37 cellular contexts compared by ENCODE assay signal in the genomic region with DNA sequence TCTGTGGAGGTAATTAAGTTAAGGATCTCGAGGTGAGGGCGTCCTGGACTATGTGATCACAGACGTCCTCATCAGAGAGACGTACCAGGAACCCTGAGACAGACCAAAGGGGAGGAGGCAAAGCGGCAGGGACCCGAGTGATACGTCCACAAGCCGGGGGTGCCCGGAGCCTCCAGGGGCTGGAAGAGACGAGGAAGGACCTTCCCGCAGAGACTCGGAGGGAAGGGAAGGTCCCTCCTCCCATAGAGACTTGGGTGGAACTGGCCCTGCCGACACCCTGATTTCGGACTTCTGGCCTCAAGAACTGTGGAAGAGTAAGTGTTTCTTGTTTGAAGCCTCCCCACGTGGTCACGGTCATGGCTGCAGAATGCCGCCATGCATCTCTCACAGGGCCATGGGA.
"Had no signal": no experiment of that assay in that cellular context is flagged by ENCODE, and none has a peak within 500 bp of the region (broad histone marks: within the 10 kb centered on the region; RNA-seq: fewer than 3 reads in every experiment).

No MANE protein-coding gene starts in this region.

- H3K27me3 Mint-ChIP-seq: activated B cell treated with CpG ODN at 0.5 μM for 24 hours; activated CD4-positive, alpha-beta memory T cell treated with anti-CD3 and anti-CD28 coated beads for 36 hours; activated CD4-positive, alpha-beta T cell treated with anti-CD3 and anti-CD28 coated beads, Interleukin-2, amount 10 ng/mL, durations not matched to agents 24 days and 14 days; activated CD8-positive, alpha-beta T cell treated with anti-CD3 and anti-CD28 coated beads for 36 hours; activated naive CD4-positive, alpha-beta T cell treated with anti-CD3 and anti-CD28 coated beads, Interleukin-2, amount 10 ng/mL, durations not matched to agents 7 days and 5 days; activated naive CD4-positive, alpha-beta T cell treated with anti-CD3 and anti-CD28 coated beads, Interleukin-2, amount 50 U/mL, for 24 hours; activated naive CD8-positive, alpha-beta T cell; activated naive CD8-positive, alpha-beta T cell treated with anti-CD3 and anti-CD28 coated beads, Interleukin-2, amount 10 ng/mL, durations not matched to agents 7 days and 5 days; activated naive CD8-positive, alpha-beta T cell treated with anti-CD3 and anti-CD28 coated beads, Interleukin-2, amount 50 U/mL, for 24 hours; activated T-helper 17 cell treated with anti-CD3 and anti-CD28 coated beads, Interleukin-2, amount 50 U/mL, for 72 hours; central memory CD8-positive, alpha-beta T cell had no signal

- H3K9me3 Mint-ChIP-seq: activated naive CD4-positive, alpha-beta T cell treated with anti-CD3 and anti-CD28 coated beads, Interleukin-2, amount 50 U/mL, for 24 hours had no signal

- H3K4me1 Mint-ChIP-seq: activated B cell treated with CpG ODN at 0.5 μM for 24 hours; activated CD4-positive, alpha-beta T cell treated with anti-CD3 and anti-CD28 coated beads, Interleukin-2, amount 10 ng/mL, durations not matched to agents 24 days and 14 days; activated naive CD4-positive, alpha-beta T cell treated with anti-CD3 and anti-CD28 coated beads, Interleukin-2, amount 10 ng/mL, durations not matched to agents 7 days and 5 days; activated naive CD4-positive, alpha-beta T cell treated with anti-CD3 and anti-CD28 coated beads, Interleukin-2, amount 50 U/mL, for 24 hours; activated naive CD8-positive, alpha-beta T cell treated with anti-CD3 and anti-CD28 coated beads, Interleukin-2, amount 10 ng/mL, durations not matched to agents 7 days and 5 days; activated T-helper 17 cell treated with anti-CD3 and anti-CD28 coated beads, Interleukin-2, amount 50 U/mL, for 72 hours; brain had no signal

- H3K4me1 ChIP-seq: ascending aorta had no signal

- H3K27ac ChIP-seq: ascending aorta, cardiac muscle cell, VCaP had no signal

- H3K27ac Mint-ChIP-seq: activated B cell treated with CpG ODN at 0.5 μM for 24 hours; activated CD4-positive, alpha-beta memory T cell treated with anti-CD3 and anti-CD28 coated beads for 36 hours; activated CD4-positive, alpha-beta T cell treated with anti-CD3 and anti-CD28 coated beads, Interleukin-2, amount 10 ng/mL, durations not matched to agents 24 days and 14 days; activated CD8-positive, alpha-beta T cell treated with anti-CD3 and anti-CD28 coated beads for 36 hours; activated naive CD4-positive, alpha-beta T cell treated with anti-CD3 and anti-CD28 coated beads, Interleukin-2, amount 10 ng/mL, durations not matched to agents 7 days and 5 days; activated naive CD4-positive, alpha-beta T cell treated with anti-CD3 and anti-CD28 coated beads, Interleukin-2, amount 50 U/mL, for 24 hours; activated naive CD8-positive, alpha-beta T cell; activated naive CD8-positive, alpha-beta T cell treated with anti-CD3 and anti-CD28 coated beads, Interleukin-2, amount 10 ng/mL, durations not matched to agents 7 days and 5 days; activated naive CD8-positive, alpha-beta T cell treated with anti-CD3 and anti-CD28 coated beads, Interleukin-2, amount 50 U/mL, for 24 hours; activated T-cell treated with anti-CD3 and anti-CD28 coated beads, Interleukin-2, amount 50 U/mL, for 72 hours; activated T-helper 1 cell treated with anti-CD3 and anti-CD28 coated beads, Interleukin-12 subunit alpha, Interleukin-12 subunit beta, Interleukin-2, Interleukin-4 antibody, amounts not matched to agents 30 ng/mL and 10 ng/mL and 1 ng/mL, durations not matched to agents 14 hours and 24 hours and 36 hours; activated T-helper 17 cell treated with anti-CD3 and anti-CD28 coated beads, Interleukin-2, amount 50 U/mL, for 72 hours; brain; T-helper 1 cell treated with Interleukin-12 subunit alpha and Interleukin-12 subunit beta and Interleukin-4 antibody, amounts not matched to agents 30 μg/mL and 1 μg/mL, for 36 hours; T-helper 2 cell treated with Interferon-gamma antibody and Interleukin-4, amounts not matched to agents 5 μg/mL and 100 μg/mL, for 36 hours had no signal

- H3K4me3 Mint-ChIP-seq: activated B cell treated with CpG ODN at 0.5 μM for 24 hours; activated CD4-positive, alpha-beta memory T cell treated with anti-CD3 and anti-CD28 coated beads for 36 hours; activated CD4-positive, alpha-beta T cell treated with anti-CD3 and anti-CD28 coated beads, Interleukin-2, amount 10 ng/mL, durations not matched to agents 24 days and 14 days; activated CD8-positive, alpha-beta T cell treated with anti-CD3 and anti-CD28 coated beads for 36 hours; activated naive CD4-positive, alpha-beta T cell treated with anti-CD3 and anti-CD28 coated beads, Interleukin-2, amount 10 ng/mL, durations not matched to agents 7 days and 5 days; activated naive CD4-positive, alpha-beta T cell treated with anti-CD3 and anti-CD28 coated beads, Interleukin-2, amount 50 U/mL, for 24 hours; activated naive CD8-positive, alpha-beta T cell; activated naive CD8-positive, alpha-beta T cell treated with anti-CD3 and anti-CD28 coated beads, Interleukin-2, amount 10 ng/mL, durations not matched to agents 7 days and 5 days; activated naive CD8-positive, alpha-beta T cell treated with anti-CD3 and anti-CD28 coated beads, Interleukin-2, amount 50 U/mL, for 24 hours; activated T-cell treated with anti-CD3 and anti-CD28 coated beads, Interleukin-2, amount 50 U/mL, for 4 hours; activated T-cell treated with anti-CD3 and anti-CD28 coated beads, Interleukin-2, amount 50 U/mL, for 72 hours; activated T-helper 1 cell treated with anti-CD3 and anti-CD28 coated beads, Interleukin-12 subunit alpha, Interleukin-12 subunit beta, Interleukin-2, Interleukin-4 antibody, amounts not matched to agents 30 ng/mL and 10 ng/mL and 1 ng/mL, durations not matched to agents 14 hours and 24 hours and 36 hours; activated T-helper 17 cell treated with anti-CD3 and anti-CD28 coated beads, Interleukin-2, amount 50 U/mL, for 72 hours; brain; central memory CD8-positive, alpha-beta T cell; T-helper 1 cell treated with Interleukin-12 subunit alpha and Interleukin-12 subunit beta and Interleukin-4 antibody, amounts not matched to agents 30 μg/mL and 1 μg/mL, for 36 hours; T-helper 2 cell treated with Interferon-gamma antibody and Interleukin-4, amounts not matched to agents 5 μg/mL and 100 μg/mL, for 36 hours had no signal

- ATAC-seq: activated CD8-positive, alpha-beta T cell treated with anti-CD3 and anti-CD28 coated beads for 36 hours; activated naive CD8-positive, alpha-beta T cell treated with anti-CD3 and anti-CD28 coated beads, Interleukin-2, amount 50 U/mL, for 24 hours; activated T-cell treated with anti-CD3 and anti-CD28 coated beads, Interleukin-2, amount 50 U/mL, for 4 hours; activated T-cell treated with anti-CD3 and anti-CD28 coated beads, Interleukin-2, amount 50 U/mL, for 72 hours; activated T-helper 17 cell treated with anti-CD3 and anti-CD28 coated beads, Interleukin-2, amount 50 U/mL, for 72 hours had no signal

- H3K27me3 ChIP-seq: ascending aorta, cardiac muscle cell had no signal

- H3K36me3 ChIP-seq: cardiac muscle cell had no signal

- DNase-seq: activated B cell treated with CpG ODN at 0.5 μM for 24 hours; activated CD4-positive, alpha-beta memory T cell treated with anti-CD3 and anti-CD28 coated beads for 36 hours; activated CD4-positive, alpha-beta T cell treated with anti-CD3 and anti-CD28 coated beads for 4 hours; activated CD4-positive, alpha-beta T cell treated with anti-CD3 and anti-CD28 coated beads, Interleukin-2, amount 10 ng/mL, durations not matched to agents 24 days and 14 days; activated CD4-positive, alpha-beta T cell treated with anti-CD3 and anti-CD28 coated beads, Interleukin-2, amount 50 U/mL, for 1 hour; activated CD4-positive, alpha-beta T cell treated with anti-CD3 and anti-CD28 coated beads, Interleukin-2, amount 50 U/mL, for 4 hours; activated CD4-positive, CD25-positive, alpha-beta regulatory T cell treated with anti-CD3 and anti-CD28 coated beads, Interleukin-2, amount 50 U/mL, for 72 hours; activated CD8-positive, alpha-beta memory T cell treated with anti-CD3 and anti-CD28 coated beads, Interleukin-2, amount 50 U/mL, for 4 hours; activated CD8-positive, alpha-beta T cell treated with anti-CD3 and anti-CD28 coated beads for 36 hours; activated effector memory CD4-positive, alpha-beta T cell treated with anti-CD3 and anti-CD28 coated beads, Interleukin-2, amount 50 U/mL, for 16 hours; activated gamma-delta T cell treated with Interleukin-2 at 50 U/mL for 16 hours; activated naive CD4-positive, alpha-beta T cell treated with anti-CD3 and anti-CD28 coated beads, Interleukin-2, amount 10 ng/mL, durations not matched to agents 7 days and 5 days; activated naive CD4-positive, alpha-beta T cell treated with Interleukin-2 at 50 U/mL for 16 hours; activated naive CD8-positive, alpha-beta T cell treated with anti-CD3 and anti-CD28 coated beads, Interleukin-2, amount 10 ng/mL, durations not matched to agents 7 days and 5 days; activated naive CD8-positive, alpha-beta T cell treated with anti-CD3 and anti-CD28 coated beads, Interleukin-2, amount 50 U/mL, for 24 hours; activated T-cell treated with anti-CD3 and anti-CD28 coated beads for 4 hours; activated T-cell treated with anti-CD3 and anti-CD28 coated beads, Interleukin-2, amount 50 U/mL, for 1 hour; activated T-cell treated with anti-CD3 and anti-CD28 coated beads, Interleukin-2, amount 50 U/mL, for 4 hours; activated T-cell treated with anti-CD3 and anti-CD28 coated beads, Interleukin-2, amount 50 U/mL, for 72 hours; amygdala; anterior cingulate cortex; caudate nucleus; cerebellar nuclear complex; T-helper 1 cell; T-helper 2 cell; T-helper 9 cell had no signal

- H3K4me3 ChIP-seq: ascending aorta, cardiac muscle cell had no signal
